Comparison of ENCODE assay signal across 8 cellular contexts in genomic region chr5:145825751-145826180, GRCh38. TPM values are rescaled to one million over a fixed set of nuclear protein-coding genes. Genes with fewer than 3 reads are reported as not detected.
DNase-seq lines count a peak whose midpoint lies in the region; ATAC-seq and TF ChIP-seq lines count a peak whose summit lies in the region.

No MANE protein-coding gene starts in this region.

- H3K27me3 Mint-ChIP-seq in activated T-helper 17 cell treated with anti-CD3 and anti-CD28 coated beads, Interleukin-2, amount 50 U/mL, for 72 hours = no peaks in the 10 kb centered on the region

- H3K36me3 Mint-ChIP-seq in activated T-helper 17 cell treated with anti-CD3 and anti-CD28 coated beads, Interleukin-2, amount 50 U/mL, for 72 hours (ENCODE audit: low read depth) = no peaks in the 10 kb centered on the region

- no peaks in the 10 kb centered on the region for H3K9me3 Mint-ChIP-seq in activated T-helper 17 cell treated with anti-CD3 and anti-CD28 coated beads, Interleukin-2, amount 50 U/mL, for 72 hours

- ATAC-seq in GM18505 (IDR thresholded peaks at IDR 0.05; ENCODE audit: unreplicated experiment) (peak; percentile 64), HG03159 (IDR thresholded peaks at IDR 0.05; ENCODE audit: unreplicated experiment) (peak; percentile 79)
- ATAC-seq in activated T-helper 17 cell treated with anti-CD3 and anti-CD28 coated beads, Interleukin-2, amount 50 U/mL, for 72 hours (replicated peaks) = no peak

- DNase-seq in AG09319 (ENCODE audit: extremely low read depth, low read depth) (peak; percentile 40), NCI-H82 treated with DMSO at 0.1 percent for 48 hours (lab: John Stamatoyannopoulos, UW; ENCODE audit: unreplicated experiment) (peak; percentile 43), cerebellar cortex (ENCODE audit: low spot score) (peak; percentile 42), middle frontal gyrus (ENCODE audit: extremely low spot score, low spot score) (peak; percentile 32), activated gamma-delta T cell (lab: John Stamatoyannopoulos, UW) (no peak)

- peak; percentile 86 for TF ChIP-seq CTCF in AG09319 (IDR thresholded peaks at IDR 0.05; ENCODE audit: low read depth, low read length)

- H3K4me1 Mint-ChIP-seq in activated T-helper 17 cell treated with anti-CD3 and anti-CD28 coated beads, Interleukin-2, amount 50 U/mL, for 72 hours = no peaks in the 10 kb centered on the region

- H3K4me3 Mint-ChIP-seq in activated T-helper 17 cell treated with anti-CD3 and anti-CD28 coated beads, Interleukin-2, amount 50 U/mL, for 72 hours = no peak overlapping the region

- TF ChIP-seq POLR2A in GM18505 (IDR thresholded peaks at IDR 0.05; ENCODE audit: borderline replicate concordance, extremely low read depth, insufficient read depth, insufficient read length) = no peak

- no peak overlapping the region for H3K27ac Mint-ChIP-seq in activated T-helper 17 cell treated with anti-CD3 and anti-CD28 coated beads, Interleukin-2, amount 50 U/mL, for 72 hours

RNA-seq across cellular contexts. Expression of gene PRELID2, which starts 9.4 kb away (rescaled TPM):
- total RNA-seq in activated T-helper 17 cell treated with anti-CD3 and anti-CD28 coated beads, Interleukin-2, amount 50 U/mL, for 72 hours = 10 to 100 TPM in 1 of 2 donors, 1 to 10 TPM in 1; 7.7 to 29.1 TPM

RNA-seq across cellular contexts. Expression of gene GRXCR2, which starts 47.0 kb away (rescaled TPM):
- not detected for total RNA-seq in activated T-helper 17 cell treated with anti-CD3 and anti-CD28 coated beads, Interleukin-2, amount 50 U/mL, for 72 hours
